15 cellular contexts compared by ENCODE assay signal in the genomic region with DNA sequence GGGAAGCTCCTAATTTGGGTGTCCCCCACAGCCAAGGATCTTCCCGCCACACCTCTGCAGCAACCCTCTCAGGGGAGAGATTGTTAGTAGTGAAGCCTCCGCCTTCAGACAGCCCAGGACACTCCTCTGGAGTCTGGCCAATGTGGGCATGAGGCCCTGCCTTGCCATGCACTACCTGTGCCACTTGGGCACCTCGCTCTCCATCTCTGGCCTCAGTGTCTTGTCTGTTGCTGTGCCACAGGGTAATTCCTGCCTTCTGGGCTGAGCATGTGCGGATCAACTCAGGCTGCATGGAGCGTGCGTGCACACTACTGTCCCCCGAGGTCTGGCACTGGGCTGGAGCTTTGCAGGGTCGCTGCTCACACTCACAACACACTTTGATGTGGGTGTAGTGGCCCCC. TPM values are rescaled to one million over a fixed set of nuclear protein-coding genes. Genes with fewer than 3 reads are reported as not detected.
DNase-seq lines count a peak whose midpoint lies in the region; ATAC-seq and TF ChIP-seq lines count a peak whose summit lies in the region.
"Had no signal": no experiment of that assay in that cellular context is flagged by ENCODE, and none has a peak within 500 bp of the region (broad histone marks: within the 10 kb centered on the region; RNA-seq: fewer than 3 reads in every experiment).

No MANE protein-coding gene starts in this region.

- no peak overlapping the region for H3K56ac ChIP-seq in IMR-90 (ENCODE audit: extremely low read depth, insufficient read depth, low read length)

- no peak overlapping the region for H3K27ac ChIP-seq in IMR-90 (ENCODE audit: insufficient read depth, low read length)
- H3K27ac ChIP-seq in VCaP: peak overlapping the region; percentile 100
- no peak overlapping the region for H3K27ac ChIP-seq in neuronal stem cell (replicated peaks; ENCODE audit: low read length)
- H3K27ac ChIP-seq: A549 had no signal

- intact Hi-C loops in IMR-90 (cut with micrococcal nuclease): no loop called here

- 83% methylated on average over 3 of the region's 8 CpGs; no CpG with 5 or more reads in 1 of the 2 experiments for WGBS in IMR-90 (ENCODE audit: extremely low coverage in 2 of 2, insufficient read length in 1 of 2), 2 experiments
- no CpG with 5 or more reads among the region's 8 CpGs for WGBS in neuronal stem cell (ENCODE audit: extremely low coverage in 2 of 2, insufficient read length in 2 of 2, insufficient replicate concordance in 1 of 2), 2 donors

- no peak overlapping the region for H2AK9ac ChIP-seq in IMR-90 (replicated peaks; ENCODE audit: low read depth, low read length, poor library complexity)

- H3K4me2 ChIP-seq in IMR-90 (ENCODE audit: low read depth, low read length): no peak overlapping the region
- H3K4me2 ChIP-seq in neuronal stem cell (ENCODE audit: insufficient read depth, low read length, poor library complexity, severe bottlenecking): no peak overlapping the region
- H3K4me2 ChIP-seq: A549 had no signal

- no peak overlapping the region for H2BK120ac ChIP-seq in IMR-90 (ENCODE audit: low read depth, low read length)
- no peak overlapping the region for H2BK120ac ChIP-seq in neuronal stem cell (ENCODE audit: low read depth, low read length)

- H3K27me3 ChIP-seq in IMR-90 (ENCODE audit: control insufficient read depth, insufficient read depth, low read length) (no peaks in the 10 kb centered on the region), neuronal stem cell (ENCODE audit: control insufficient read depth in 3 of 3, insufficient read depth in 3 of 3, low read depth in 1 of 3, low read length in 3 of 3) (peaks cover 0 to 15% (median 0%) of the 10 kb centered on the region in 3 experiments)
- H3K27me3 ChIP-seq: BE2C had no signal

- TF ChIP-seq CTCF in IMR-90 (conservative IDR thresholded peaks at IDR 0.05; ENCODE audit: low read depth, low read length): no peak
- TF ChIP-seq CTCF in VCaP (conservative IDR thresholded peaks at IDR 0.05): 0 out of 2 replicates have a peak, but pooled peaks have one; percentile 8

- DNase-seq in IMR-90 (no peak), islet precursor cell (peak; percentile 41), neuronal stem cell (ENCODE audit: low spot score) (no peak), HK-2 (ENCODE audit: unreplicated experiment) (no peak)
- no peak for DNase-seq in activated CD8-positive, alpha-beta memory T cell treated with anti-CD3 and anti-CD28 coated beads, Interleukin-2, amount 50 U/mL, for 48 hours
- DNase-seq: BE2C; CD8-positive, alpha-beta T cell; COR-L47; DMS153; DMS79 treated with DMSO at 0.1 percent for 48 hours; EL had no signal

- no peak overlapping the region for H3K4me3 ChIP-seq in IMR-90 (ENCODE audit: insufficient read depth, low read depth, low read length)
- H3K4me3 ChIP-seq in neuronal stem cell (ENCODE audit: low read length in 2 of 2): peak overlapping the region in 1 of 2 donors; percentile 23
- H3K4me3 ChIP-seq: A549 had no signal

- H4K20me1 ChIP-seq in IMR-90 (ENCODE audit: insufficient read depth, low read length): no peaks in the 10 kb centered on the region

- H3K9me3 ChIP-seq in IMR-90 (ENCODE audit: control insufficient read depth, insufficient read depth, low read length) (no peaks in the 10 kb centered on the region), neuronal stem cell (replicated peaks in 1 of 2; ENCODE audit: control insufficient read depth in 2 of 2, insufficient read depth in 1 of 2, low read depth in 1 of 2, low read length in 2 of 2) (peaks cover 0 to 4% of the 10 kb centered on the region in 2 donors)
- H3K9me3 ChIP-seq: A549, BE2C had no signal

- dilution Hi-C loops in IMR-90 (cut with HindIII; ENCODE audit: low sequenced_read_pairs, unreplicated experiment): loop anchor here (25.0 kb wide), 1 partner anchor 103 kb away; no protein-coding TSS in a partner anchor

- no peak for TF ChIP-seq POLR2A in IMR-90 (IDR thresholded peaks at IDR 0.05; ENCODE audit: low read depth, low read length)

- H3K18ac ChIP-seq in IMR-90 (ENCODE audit: low read depth, low read length) (no peak overlapping the region), neuronal stem cell (ENCODE audit: low read length) (peak overlapping the region; percentile 38)

- H2BK20ac ChIP-seq in IMR-90 (ENCODE audit: low read depth, low read length): no peak overlapping the region

- CTCF ChIA-PET in IMR-90 (lab: Yijun Ruan, JAX): interaction anchor here (3.9 to 4.2 kb wide), 2 partner anchors 117 to 130 kb away, joined by 27 to 59 read pairs; no protein-coding TSS in a partner anchor

- no peak overlapping the region for H4K8ac ChIP-seq in IMR-90 (ENCODE audit: low read depth in 2 of 2, low read length in 2 of 2)
- no peak overlapping the region for H4K8ac ChIP-seq in neuronal stem cell (ENCODE audit: low read depth, low read length)

- H2AK5ac ChIP-seq in IMR-90 (ENCODE audit: low read depth, low read length) (no peak overlapping the region), neuronal stem cell (ENCODE audit: low read depth, low read length) (peak overlapping the region; percentile 56)

- no peak for ATAC-seq in IMR-90 (ENCODE audit: low read depth)
- no peak for ATAC-seq in GM21825 (IDR thresholded peaks at IDR 0.05; ENCODE audit: unreplicated experiment)
- ATAC-seq: A549; CD8-positive, alpha-beta T cell had no signal

- no peak overlapping the region for H3K14ac ChIP-seq in IMR-90 (replicated peaks; ENCODE audit: low read depth, low read length)
- H3K14ac ChIP-seq in neuronal stem cell (ENCODE audit: low read length): no peak overlapping the region

- H2BK5ac ChIP-seq in IMR-90 (ENCODE audit: low read depth, low read length, poor library complexity, severe bottlenecking) (no peak overlapping the region), neuronal stem cell (ENCODE audit: low read length) (no peak overlapping the region)

- H2AFZ ChIP-seq in IMR-90 (replicated peaks; ENCODE audit: low read length, poor library complexity) (peak overlapping the region; percentile 52), neuronal stem cell (ENCODE audit: low read length) (no peak overlapping the region)

- H3K23ac ChIP-seq in IMR-90 (ENCODE audit: low read depth, low read length) (no peak overlapping the region), neuronal stem cell (ENCODE audit: low read depth, low read length, poor library complexity) (peak overlapping the region; percentile 93)

- POLR2A ChIA-PET in IMR-90 (lab: Charles Lee; ENCODE audit: unreplicated experiment): no interaction called here

- H2BK15ac ChIP-seq in IMR-90 (ENCODE audit: low read depth, low read length) (no peak overlapping the region), neuronal stem cell (ENCODE audit: low read length) (peak overlapping the region; percentile 78)

- in situ Hi-C loops in IMR-90 (cut with MboI; ENCODE audit: low sequenced_read_pairs): loop anchor here (5.0 to 10.0 kb wide), 2 partner anchors 118 to 316 kb away; no protein-coding TSS in a partner anchor

- H3K4me1 ChIP-seq in IMR-90 (ENCODE audit: control insufficient read depth, insufficient read depth, low read length): peaks cover 2% of the 10 kb centered on the region; the same call in 1 of the 2 replicates
- H3K4me1 ChIP-seq in neuronal stem cell (ENCODE audit: control insufficient read depth in 2 of 2, insufficient read depth in 1 of 2, low read depth in 1 of 2, low read length in 2 of 2): no peaks in the 10 kb centered on the region
- H3K4me1 ChIP-seq: BE2C had no signal

- H3K79me1 ChIP-seq in IMR-90 (ENCODE audit: low read depth in 1 of 2, low read length in 2 of 2): no peaks in the 10 kb centered on the region
- H3K79me1 ChIP-seq in neuronal stem cell (ENCODE audit: low read depth, low read length): no peaks in the 10 kb centered on the region

- no peaks in the 10 kb centered on the region for H3K36me3 ChIP-seq in IMR-90 (ENCODE audit: control insufficient read depth, insufficient read depth, low read length)
- H3K36me3 ChIP-seq in neuronal stem cell (replicated peaks in 1 of 2; ENCODE audit: control insufficient read depth in 2 of 2, insufficient read depth in 2 of 2, low read length in 2 of 2): no peaks in the 10 kb centered on the region
- H3K36me3 ChIP-seq: BE2C had no signal

- no peak overlapping the region for H4K5ac ChIP-seq in IMR-90 (ENCODE audit: low read depth, low read length)

- H4K91ac ChIP-seq in IMR-90 (ENCODE audit: insufficient read depth, low read depth, low read length) (no peak overlapping the region), neuronal stem cell (ENCODE audit: low read depth, low read length, poor library complexity) (no peak overlapping the region)

- no peak overlapping the region for H3K9ac ChIP-seq in IMR-90 (ENCODE audit: low read depth, low read length)
- H3K9ac ChIP-seq in neuronal stem cell (ENCODE audit: low read depth, low read length, poor library complexity): peak overlapping the region; percentile 50

- H3K4ac ChIP-seq in IMR-90 (ENCODE audit: low read depth, low read length) (no peak overlapping the region), neuronal stem cell (ENCODE audit: low read length) (no peak overlapping the region)

- TF ChIP-seq RAD21 in IMR-90 (IDR thresholded peaks at IDR 0.05; ENCODE audit: low read length): no peak

- no TSS peak for BruUV-seq in IMR-90 (replicated peaks; lab: Mats Ljungman, UMichigan)

- H2BK12ac ChIP-seq in neuronal stem cell (ENCODE audit: low read length): no peak overlapping the region

- no peaks in the 10 kb centered on the region; the same call in 1 of the 2 replicates for H3K9me1 ChIP-seq in IMR-90 (ENCODE audit: insufficient read depth, low read length)

RNA-seq across cellular contexts. Expression of a gene that starts 7.9 kb away (rescaled TPM):
- total RNA-seq in IMR-90 (2012; rRNA removed): under 0.01 TPM in 1 of 2 replicates, not detected in the other
- polyA plus RNA-seq in IMR-90 (2012; rRNA removed): 0.10 and 0.13 TPM in 2 replicates
- polyA plus RNA-seq in IMR-90 (2012; cell fraction: cytosol; rRNA removed): 0.41 and 0.54 TPM in 2 replicates
- 0.05 and 0.18 TPM in 2 replicates for polyA plus RNA-seq in IMR-90 (2012; cell fraction: nucleus; rRNA removed; ENCODE audit: low replicate concordance)
- polyA plus RNA-seq in neuronal stem cell (2013, experiment 1 of 2): 0.32 TPM
- polyA plus RNA-seq in neuronal stem cell (2013, experiment 2 of 2): 0.28 TPM

RNA-seq across cellular contexts. Expression of a gene that starts 17.2 kb away (rescaled TPM):
- total RNA-seq in IMR-90 (2012; rRNA removed): 0.18 and 0.28 TPM in 2 replicates
- 0.32 and 0.34 TPM in 2 replicates for polyA plus RNA-seq in IMR-90 (2012; rRNA removed)
- polyA plus RNA-seq in IMR-90 (2012; cell fraction: cytosol; rRNA removed): 0.26 and 0.43 TPM in 2 replicates
- polyA plus RNA-seq in IMR-90 (2012; cell fraction: nucleus; rRNA removed; ENCODE audit: low replicate concordance): 0.13 and 0.34 TPM in 2 replicates
- polyA plus RNA-seq in neuronal stem cell (2013, experiment 1 of 2): 0.35 TPM
- 0.19 TPM for polyA plus RNA-seq in neuronal stem cell (2013, experiment 2 of 2)
- total RNA-seq: CD8-positive, alpha-beta T cell had no signal
- polyA plus RNA-seq: IgD-negative memory B cell had no signal

RNA-seq across cellular contexts. Expression of a gene that starts 55.7 kb away (rescaled TPM):
- 8.4 and 8.6 TPM in 2 replicates for total RNA-seq in IMR-90 (2012; rRNA removed)
- 40.4 and 47.0 TPM in 2 replicates for polyA plus RNA-seq in IMR-90 (2012; rRNA removed)
- 50.7 and 52.3 TPM in 2 replicates for polyA plus RNA-seq in IMR-90 (2012; cell fraction: cytosol; rRNA removed)
- polyA plus RNA-seq in IMR-90 (2012; cell fraction: nucleus; rRNA removed; ENCODE audit: low replicate concordance): 95.5 and 110 TPM in 2 replicates
- polyA plus RNA-seq in neuronal stem cell (2013, experiment 1 of 2): 3.5 TPM
- 3.5 TPM for polyA plus RNA-seq in neuronal stem cell (2013, experiment 2 of 2)
